In genomic region chr14:57834961-57835360, GRCh38 we compare ENCODE assay signal across 1 cellular context.
TF ChIP-seq lines count a peak whose summit lies in the region.

No MANE protein-coding gene starts in this region.

TF ChIP-seq in H1, 55 proteins besides CTCF, POLR2A, EP300 and RAD21 (continued from another document):
- TF ChIP-seq E2F6 (IDR thresholded peaks at IDR 0.05): no peak
